24 cellular contexts compared by ENCODE assay signal in genomic region chr22:24178021-24178431, GRCh38. TPM values are rescaled to one million over a fixed set of nuclear protein-coding genes. Genes with fewer than 3 reads are reported as not detected.
A peak's percentile ranks its signal among the peaks of the same experiment; 100 is the strongest.
DNase-seq lines count a peak whose midpoint lies in the region; ATAC-seq, FAIRE-seq and TF ChIP-seq lines count a peak whose summit lies in the region.
"Had no signal": no experiment of that assay in that cellular context is flagged by ENCODE, and none has a peak within 500 bp of the region (broad histone marks: within the 10 kb centered on the region; RNA-seq: fewer than 3 reads in every experiment).

No MANE protein-coding gene starts in this region.

- no peak for ATAC-seq in activated naive CD4-positive, alpha-beta T cell treated with anti-CD3 and anti-CD28 coated beads, Interleukin-2, amount 50 U/mL, for 72 hours
- no peak for ATAC-seq in GM12878
- no peak for ATAC-seq in right cardiac atrium
- ATAC-seq: activated T-cell treated with anti-CD3 and anti-CD28 coated beads, Interleukin-2, amount 50 U/mL, for 4 hours; left colon; Panc1 had no signal

- H3K4me1 Mint-ChIP-seq in activated naive CD4-positive, alpha-beta T cell treated with anti-CD3 and anti-CD28 coated beads, Interleukin-2, amount 10 ng/mL, durations not matched to agents 7 days and 5 days: no peaks in the 10 kb centered on the region
- no peaks in the 10 kb centered on the region for H3K4me1 Mint-ChIP-seq in activated CD4-positive, alpha-beta memory T cell treated with anti-CD3 and anti-CD28 coated beads, Interleukin-2, amount 10 ng/mL, durations not matched to agents 7 days and 5 days
- H3K4me1 Mint-ChIP-seq: activated CD4-positive, alpha-beta T cell treated with anti-CD3 and anti-CD28 coated beads, Interleukin-2, amount 10 ng/mL, durations not matched to agents 24 days and 14 days had no signal

- H3K27me3 Mint-ChIP-seq in activated naive CD4-positive, alpha-beta T cell treated with anti-CD3 and anti-CD28 coated beads, Interleukin-2, amount 10 ng/mL, durations not matched to agents 7 days and 5 days: no peaks in the 10 kb centered on the region
- no peaks in the 10 kb centered on the region for H3K27me3 Mint-ChIP-seq in activated CD4-positive, alpha-beta memory T cell treated with anti-CD3 and anti-CD28 coated beads, Interleukin-2, amount 10 ng/mL, durations not matched to agents 7 days and 5 days
- H3K27me3 Mint-ChIP-seq: activated CD4-positive, alpha-beta T cell treated with anti-CD3 and anti-CD28 coated beads, Interleukin-2, amount 10 ng/mL, durations not matched to agents 24 days and 14 days had no signal

- intact Hi-C loops in GM12878 (cut with micrococcal nuclease; ENCODE audit: unreplicated experiment): loop anchor here (5.0 to 10.0 kb wide), 3 partner anchors 71 to 223 kb away; no protein-coding TSS in a partner anchor
- intact Hi-C loops in right cardiac atrium (cut with DNase I): loop anchor here in 3 of 4 donors (5.0 kb wide), 2 partner anchors 71 to 76 kb away; no protein-coding TSS in a partner anchor
- intact Hi-C loops in tibial artery (cut with DNase I; ENCODE audit: low total_unique reads): no loop called here
- intact Hi-C loops in posterior cingulate gyrus (cut with DNase I): no loop called here

- H3K36me3 ChIP-seq in GM12878 (ENCODE audit: control insufficient read depth in 2 of 2, insufficient read depth in 2 of 2, low read length in 1 of 2) (peaks cover 0 to 6% of the 10 kb centered on the region in 2 experiments; a peak in 2 of 4 replicates), tibial artery (peaks cover 9 to 45% (median 19%) of the 10 kb centered on the region in 3 donors)

- in situ Hi-C loops in GM12878 (cut with MboI): no loop called here

- no peaks in the 10 kb centered on the region for H3K4me1 ChIP-seq in GM12878 (ENCODE audit: control insufficient read depth, insufficient read depth, low read length)
- peaks cover 2% of the 10 kb centered on the region for H3K4me1 ChIP-seq in right cardiac atrium (ENCODE audit: control insufficient read depth, insufficient read depth, low read length)
- peaks cover 14 to 93% (median 83%) of the 10 kb centered on the region in 4 donors for H3K4me1 ChIP-seq in tibial artery

- H3K9me3 Mint-ChIP-seq in activated naive CD4-positive, alpha-beta T cell treated with anti-CD3 and anti-CD28 coated beads, Interleukin-2, amount 10 ng/mL, durations not matched to agents 7 days and 5 days: no peaks in the 10 kb centered on the region
- H3K9me3 Mint-ChIP-seq in activated naive CD4-positive, alpha-beta T cell treated with anti-CD3 and anti-CD28 coated beads, Interleukin-2, amount 50 U/mL, for 72 hours: no peaks in the 10 kb centered on the region
- no peaks in the 10 kb centered on the region for H3K9me3 Mint-ChIP-seq in activated CD4-positive, alpha-beta memory T cell treated with anti-CD3 and anti-CD28 coated beads, Interleukin-2, amount 10 ng/mL, durations not matched to agents 7 days and 5 days
- H3K9me3 Mint-ChIP-seq: activated CD4-positive, alpha-beta T cell treated with anti-CD3 and anti-CD28 coated beads, Interleukin-2, amount 10 ng/mL, durations not matched to agents 24 days and 14 days; activated T-cell treated with anti-CD3 and anti-CD28 coated beads, Interleukin-2, amount 50 U/mL, for 4 hours had no signal

- H3K27ac ChIP-seq in GM12878 (ENCODE audit: control insufficient read depth, insufficient read depth) (no peak overlapping the region), right cardiac atrium (ENCODE audit: low read length) (no peak overlapping the region), tibial artery (peak overlapping the region; percentile 87 to 96)
- H3K27ac ChIP-seq: SJSA1 had no signal

- SMC1A ChIA-PET in GM12878 (lab: Charles Lee; ENCODE audit: uncharacterized antibody, unreplicated experiment): no interaction called here

- no peak for TF ChIP-seq EP300 in GM12878 (IDR thresholded peaks at IDR 0.05; ENCODE audit: borderline replicate concordance in 1 of 2, control insufficient read depth in 1 of 2, low read depth in 2 of 2, low read length in 2 of 2)

- H2AFZ ChIP-seq in GM12878 (ENCODE audit: control insufficient read depth, low read depth, low read length): no peak overlapping the region

- RAD21 ChIA-PET in GM12878 (lab: Charles Lee; ENCODE audit: unreplicated experiment): interaction anchor here (1.3 kb wide), 1 partner anchor 21 kb away, joined by 3 read pairs; no protein-coding TSS in a partner anchor

- no peak for FAIRE-seq in GM12878 (lab: Jason Lieb, UNC)
- FAIRE-seq: small intestine had no signal

- peak overlapping the region; percentile 58 for H3K27ac Mint-ChIP-seq in activated naive CD4-positive, alpha-beta T cell treated with anti-CD3 and anti-CD28 coated beads, Interleukin-2, amount 10 ng/mL, durations not matched to agents 7 days and 5 days
- no peak overlapping the region for H3K27ac Mint-ChIP-seq in activated naive CD4-positive, alpha-beta T cell treated with anti-CD3 and anti-CD28 coated beads, Interleukin-2, amount 50 U/mL, for 72 hours
- no peak overlapping the region for H3K27ac Mint-ChIP-seq in activated CD4-positive, alpha-beta memory T cell treated with anti-CD3 and anti-CD28 coated beads, Interleukin-2, amount 10 ng/mL, durations not matched to agents 7 days and 5 days
- H3K27ac Mint-ChIP-seq: activated CD4-positive, alpha-beta T cell treated with anti-CD3 and anti-CD28 coated beads, Interleukin-2, amount 10 ng/mL, durations not matched to agents 24 days and 14 days had no signal

- no peak for DNase-seq in activated naive CD4-positive, alpha-beta T cell treated with anti-CD3 and anti-CD28 coated beads, Interleukin-2, amount 10 ng/mL, durations not matched to agents 7 days and 5 days
- no peak for DNase-seq in activated naive CD4-positive, alpha-beta T cell treated with anti-CD3 and anti-CD28 coated beads, Interleukin-2, amount 50 U/mL, for 72 hours (ENCODE audit: low spot score in 2 of 2)
- DNase-seq in GM12878 (ENCODE audit: low read depth, low spot score) (no peak), right cardiac atrium (peak in 2 of 3 donors; percentile 51 to 57), tibial artery (no peak), posterior cingulate gyrus (no peak), NCI-H69 (lab: John Stamatoyannopoulos, UW) (no peak)
- no peak for DNase-seq in activated CD4-positive, alpha-beta memory T cell treated with anti-CD3 and anti-CD28 coated beads, Interleukin-2, amount 10 ng/mL, durations not matched to agents 7 days and 5 days
- DNase-seq: 8988T; activated CD4-positive, alpha-beta T cell treated with anti-CD3 and anti-CD28 coated beads, Interleukin-2, amount 10 ng/mL, durations not matched to agents 24 days and 14 days; activated naive CD4-positive, alpha-beta T cell treated with Interleukin-2 at 50 U/mL for 16 hours; activated T-cell treated with anti-CD3 and anti-CD28 coated beads, Interleukin-2, amount 50 U/mL, for 4 hours; effector CD8-positive, alpha-beta T cell; EL; GOT3; head of caudate nucleus; left colon; NCI-H1048; NK-92 treated with Interleukin-12 subunit alpha and Interleukin-12 subunit beta, amount 100 ng/mL, for 24 hours; small intestine; stimulated activated CD8-positive, alpha-beta memory T cell treated with anti-CD3 and anti-CD28 coated beads, Interleukin-4, amount 100 ng/mL, for 48 hours had no signal

- TSS peak; percentile 66 for BruUV-seq in GM12878 (replicated peaks; lab: Mats Ljungman, UMichigan)

- no peak overlapping the region for H3K9ac ChIP-seq in GM12878 (ENCODE audit: control insufficient read depth, insufficient read depth, low read length)

- H3K9me3 ChIP-seq in GM12878 (replicated peaks; ENCODE audit: control insufficient read depth, insufficient read depth, low read length) (no peaks in the 10 kb centered on the region), right cardiac atrium (ENCODE audit: control insufficient read depth, low read length) (no peaks in the 10 kb centered on the region), tibial artery (no peaks in the 10 kb centered on the region)
- H3K9me3 ChIP-seq: SJSA1, upper lobe of left lung had no signal

- peaks cover 13% of the 10 kb centered on the region for H3K36me3 Mint-ChIP-seq in activated naive CD4-positive, alpha-beta T cell treated with anti-CD3 and anti-CD28 coated beads, Interleukin-2, amount 10 ng/mL, durations not matched to agents 7 days and 5 days
- H3K36me3 Mint-ChIP-seq in activated naive CD4-positive, alpha-beta T cell treated with anti-CD3 and anti-CD28 coated beads, Interleukin-2, amount 50 U/mL, for 72 hours: no peaks in the 10 kb centered on the region
- peaks cover 5% of the 10 kb centered on the region for H3K36me3 Mint-ChIP-seq in activated CD4-positive, alpha-beta memory T cell treated with anti-CD3 and anti-CD28 coated beads, Interleukin-2, amount 10 ng/mL, durations not matched to agents 7 days and 5 days (ENCODE audit: low read depth)

- TF ChIP-seq CTCF in GM12878 (IDR thresholded peaks at IDR 0.05 in 2 of 3, conservative IDR thresholded peaks at IDR 0.05 in 1 of 3; ENCODE audit: control insufficient read depth in 2 of 3, extremely low read depth in 1 of 3, insufficient read depth in 1 of 3, low read depth in 3 of 3, low read length in 3 of 3) (no peak), tibial artery (IDR thresholded peaks at IDR 0.05) (no peak)

- no peak overlapping the region for H3K4me3 Mint-ChIP-seq in activated naive CD4-positive, alpha-beta T cell treated with anti-CD3 and anti-CD28 coated beads, Interleukin-2, amount 10 ng/mL, durations not matched to agents 7 days and 5 days
- no peak overlapping the region for H3K4me3 Mint-ChIP-seq in activated CD4-positive, alpha-beta memory T cell treated with anti-CD3 and anti-CD28 coated beads, Interleukin-2, amount 10 ng/mL, durations not matched to agents 7 days and 5 days
- H3K4me3 Mint-ChIP-seq: activated CD4-positive, alpha-beta T cell treated with anti-CD3 and anti-CD28 coated beads, Interleukin-2, amount 10 ng/mL, durations not matched to agents 24 days and 14 days; activated T-cell treated with anti-CD3 and anti-CD28 coated beads, Interleukin-2, amount 50 U/mL, for 4 hours had no signal

- TF ChIP-seq RAD21 in GM12878 (IDR thresholded peaks at IDR 0.05; ENCODE audit: insufficient read depth, low read depth, low read length): no peak

- no peak overlapping the region for H3K4me2 ChIP-seq in GM12878 (ENCODE audit: control insufficient read depth, insufficient read depth)

- H3K27me3 ChIP-seq in GM12878 (replicated peaks in 1 of 2; ENCODE audit: control insufficient read depth in 2 of 2, insufficient read depth in 2 of 2, low read length in 1 of 2) (no peaks in the 10 kb centered on the region), right cardiac atrium (ENCODE audit: control insufficient read depth, insufficient read depth) (no peaks in the 10 kb centered on the region), tibial artery (no peaks in the 10 kb centered on the region)
- H3K27me3 ChIP-seq: SJSA1, upper lobe of left lung had no signal

- POLR2A ChIA-PET in GM12878 (lab: Charles Lee): no interaction called here
- POLR2A ChIA-PET in activated CD4-positive, alpha-beta memory T cell treated with anti-CD3 and anti-CD28 coated beads, Interleukin-2, amount 10 ng/mL, durations not matched to agents 7 days and 5 days (lab: Charles Lee): no interaction called here

- no peak for TF ChIP-seq POLR2A in GM12878 (IDR thresholded peaks at IDR 0.05; ENCODE audit: low read depth, low read length)

- no peaks in the 10 kb centered on the region for H4K20me1 ChIP-seq in GM12878 (ENCODE audit: control insufficient read depth, insufficient read depth)

- H3K79me2 ChIP-seq in GM12878 (ENCODE audit: control insufficient read depth, insufficient read depth, low read length): no peaks in the 10 kb centered on the region

- H3K4me3 ChIP-seq in GM12878 (no peak overlapping the region), right cardiac atrium (ENCODE audit: low read length) (no peak overlapping the region), tibial artery (no peak overlapping the region)
- H3K4me3 ChIP-seq: SJSA1, upper lobe of left lung had no signal

- WGBS in GM12878 (ENCODE audit: insufficient coverage, insufficient replicate concordance, low lambda C conversion rate, missing lambda C conversion rate): 95% methylated on average over 8 of the region's 12 CpGs
- 87% methylated on average over 12 of the region's 12 CpGs for WGBS in right cardiac atrium

- CTCF ChIA-PET in activated naive CD4-positive, alpha-beta T cell treated with anti-CD3 and anti-CD28 coated beads, Interleukin-2, amount 10 ng/mL, durations not matched to agents 7 days and 5 days (lab: Charles Lee): interaction anchor here (1.2 kb wide), 1 partner anchor 72 kb away, joined by 4 read pairs; no protein-coding TSS in a partner anchor
- CTCF ChIA-PET in GM12878 (lab: Yijun Ruan, JAX): interaction anchor here (0.6 to 8.9 kb wide), 3 partner anchors 10 to 167 kb away, joined by 3 to 94 read pairs (median 3); partner anchors contain the start of gene CABIN1
- CTCF ChIA-PET in activated CD4-positive, alpha-beta memory T cell treated with anti-CD3 and anti-CD28 coated beads, Interleukin-2, amount 10 ng/mL, durations not matched to agents 7 days and 5 days (lab: Charles Lee): interaction anchor here (6.7 kb wide), 1 partner anchor 22 kb away, joined by 51 read pairs; no protein-coding TSS in a partner anchor

RNA-seq across cellular contexts. Expression of gene SUSD2, which starts 3.3 kb away (rescaled TPM):
- total RNA-seq in activated naive CD4-positive, alpha-beta T cell treated with anti-CD3 and anti-CD28 coated beads, Interleukin-2, amount 50 U/mL, for 72 hours: 1 to 10 TPM in 1 of 2 donors, under 1 TPM in 1; 0.20 to 1.6 TPM
- total RNA-seq in GM12878 (2013; cell fraction: nucleolus; rRNA removed): 0.44 and 0.54 TPM in 2 replicates
- total RNA-seq in GM12878 (2014; rRNA removed) (0.11 TPM in 1 of 2 replicates, not detected in the other), GM12878 (2014; rRNA removed; fragmentation: Illumina TruSeq; extraction: Trizol) (not detected in 2 replicates), GM12878 (2021) (0.11 and 0.31 TPM in 2 replicates), right cardiac atrium (1 to 10 TPM; 6.2 to 7.4 (median 7.3) TPM)
- not detected for polyA plus RNA-seq in GM12878 (2011; ENCODE audit: low read depth)
- polyA plus RNA-seq in GM12878 (2011; rRNA removed) (0.06 and 0.12 TPM in 2 replicates), GM12878 (2014; fragmentation: Illumina TruSeq; extraction: Trizol) (not detected in 2 replicates), GM12878 (2014; fragmentation: Nextera tagmentation; extraction: Ambion mirVana) (not detected), GM12878 (2014; rRNA removed) (0.04 and 0.08 TPM in 2 replicates), GM12878 (2016; fragmentation: Nextera tagmentation; extraction: Ambion mirVana) (under 1 TPM in 1 of 2 experiments, not detected in 1; 0.05 TPM), right cardiac atrium (6.7 TPM)
- polyA plus RNA-seq in GM12878 (2011; cell fraction: cytosol; rRNA removed): 0.16 and 0.22 TPM in 2 replicates
- polyA plus RNA-seq in GM12878 (2011; cell fraction: nucleus; rRNA removed): 1.3 and 1.4 TPM in 2 replicates
- 0.03 and 0.04 TPM in 2 replicates for polyA plus RNA-seq in GM12878 (2012)
- 0.21 and 0.22 TPM in 2 replicates for polyA minus RNA-seq in GM12878 (2011; rRNA and poly(A)+ RNA removed)
- polyA minus RNA-seq in GM12878 (2011; cell fraction: cytosol; rRNA and poly(A)+ RNA removed): not detected in 2 replicates
- polyA minus RNA-seq in GM12878 (2011; cell fraction: nucleus; rRNA and poly(A)+ RNA removed): 0.60 and 0.86 TPM in 2 replicates
- total RNA-seq in activated CD4-positive, alpha-beta memory T cell treated with anti-CD3 and anti-CD28 coated beads, Interleukin-2, amount 10 ng/mL, durations not matched to agents 7 days and 5 days: under 1 TPM; 0.23 to 0.63 TPM

Comparison
In these comparisons a context has a peak if more than half of its experiments do, and no peak if none do; other contexts are left out.
1. DNase-seq: peak in right cardiac atrium (2 of 3); none in activated naive CD4-positive, alpha-beta T cell treated with anti-CD3 and anti-CD28 coated beads, Interleukin-2, amount 10 ng/mL, durations not matched to agents 7 days and 5 days (single experiment), activated naive CD4-positive, alpha-beta T cell treated with anti-CD3 and anti-CD28 coated beads, Interleukin-2, amount 50 U/mL, for 72 hours (0 of 2), GM12878 (single experiment), tibial artery (0 of 2), posterior cingulate gyrus (0 of 10), NCI-H69 (single experiment) and activated CD4-positive, alpha-beta memory T cell treated with anti-CD3 and anti-CD28 coated beads, Interleukin-2, amount 10 ng/mL, durations not matched to agents 7 days and 5 days (single experiment).
2. H3K27ac ChIP-seq: peak in tibial artery (2 of 2); none in GM12878 (single experiment) and right cardiac atrium (single experiment).
3. intact Hi-C loops: an anchor here in GM12878 (5.0 to 10.0 kb wide) and right cardiac atrium (5.0 kb wide); none called in tibial artery and posterior cingulate gyrus.